Comparison of ENCODE assay signal across 8 cellular contexts in the genomic region with DNA sequence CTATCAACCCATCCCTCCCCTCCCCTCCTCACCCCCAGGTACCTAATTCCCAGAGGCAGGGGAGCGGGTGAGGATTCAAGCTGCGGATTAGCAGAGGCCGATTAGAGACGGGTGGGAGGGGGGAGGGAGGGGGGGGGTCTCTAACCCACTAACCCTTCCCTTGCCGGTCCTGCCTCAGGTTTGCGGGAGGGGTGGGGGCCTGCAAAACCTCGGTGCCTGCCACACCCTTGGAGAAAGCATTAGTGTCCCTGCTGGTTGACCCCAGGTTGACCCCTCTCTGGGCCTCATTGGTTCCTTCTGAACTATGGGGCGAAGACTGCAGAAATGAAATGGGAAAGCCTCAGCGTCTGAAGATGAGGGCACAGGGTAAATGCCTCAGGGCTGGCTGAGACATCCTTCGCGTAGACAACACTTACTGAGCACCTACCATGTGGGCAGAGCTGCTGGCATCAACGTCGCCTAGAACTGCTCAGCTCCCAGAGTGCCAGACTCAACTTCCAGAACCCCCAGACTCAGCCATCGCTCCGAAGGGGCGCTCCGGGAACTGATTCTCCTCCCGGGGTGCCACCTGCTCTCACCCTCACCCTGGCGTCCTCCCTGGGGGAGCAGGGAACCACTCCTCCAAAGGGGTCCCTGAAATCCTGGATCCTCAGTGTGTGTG. TPM values are rescaled to one million over a fixed set of nuclear protein-coding genes. Genes with fewer than 3 reads are reported as not detected.
A peak's percentile ranks its signal among the peaks of the same experiment; 100 is the strongest.
DNase-seq lines count a peak whose midpoint lies in the region; ATAC-seq and TF ChIP-seq lines count a peak whose summit lies in the region.

No MANE protein-coding gene starts in this region.

- no peaks in the 10 kb centered on the region for H3K36me3 ChIP-seq in lower lobe of right lung
- no peaks in the 10 kb centered on the region for H3K36me3 ChIP-seq in suprapubic skin
- H3K36me3 ChIP-seq in upper lobe of right lung = no peaks in the 10 kb centered on the region

- H3K9me3 ChIP-seq in lower lobe of right lung = no peaks in the 10 kb centered on the region
- H3K9me3 ChIP-seq in suprapubic skin = no peaks in the 10 kb centered on the region
- no peaks in the 10 kb centered on the region for H3K9me3 ChIP-seq in upper lobe of right lung

- no peaks in the 10 kb centered on the region for H3K9me3 Mint-ChIP-seq in activated CD4-positive, alpha-beta T cell treated with anti-CD3 and anti-CD28 coated beads, Interleukin-2, amount 10 ng/mL, durations not matched to agents 24 days and 14 days
- H3K9me3 Mint-ChIP-seq in activated T-helper 2 cell treated with anti-CD3 and anti-CD28 coated beads, Interferon-gamma antibody, Interleukin-2, Interleukin-4, amounts not matched to agents 10 μg/mL and 5 μg/mL and 100 μg/mL, durations not matched to agents 14 hours and 24 hours and 36 hours = no peaks in the 10 kb centered on the region

- TF ChIP-seq POLR2A in suprapubic skin (IDR thresholded peaks at IDR 0.05) = no peak

- peaks cover 24% of the 10 kb centered on the region for H3K4me1 Mint-ChIP-seq in activated CD4-positive, alpha-beta T cell treated with anti-CD3 and anti-CD28 coated beads, Interleukin-2, amount 10 ng/mL, durations not matched to agents 24 days and 14 days
- H3K4me1 Mint-ChIP-seq in activated T-helper 2 cell treated with anti-CD3 and anti-CD28 coated beads, Interferon-gamma antibody, Interleukin-2, Interleukin-4, amounts not matched to agents 10 μg/mL and 5 μg/mL and 100 μg/mL, durations not matched to agents 14 hours and 24 hours and 36 hours (ENCODE audit: low read depth) = peaks cover 20% of the 10 kb centered on the region

- TF ChIP-seq EP300 in suprapubic skin (IDR thresholded peaks at IDR 0.05) = no peak

- no peaks in the 10 kb centered on the region for H3K27me3 ChIP-seq in lower lobe of right lung (ENCODE audit: low read depth)
- H3K27me3 ChIP-seq in suprapubic skin = no peaks in the 10 kb centered on the region
- no peaks in the 10 kb centered on the region for H3K27me3 ChIP-seq in upper lobe of right lung

- H3K4me1 ChIP-seq in lower lobe of right lung = peaks cover 29% of the 10 kb centered on the region
- H3K4me1 ChIP-seq in suprapubic skin = peaks cover 37% of the 10 kb centered on the region
- H3K4me1 ChIP-seq in upper lobe of right lung = peaks cover 11% of the 10 kb centered on the region

- H3K27me3 Mint-ChIP-seq in activated CD4-positive, alpha-beta T cell treated with anti-CD3 and anti-CD28 coated beads, Interleukin-2, amount 10 ng/mL, durations not matched to agents 24 days and 14 days = peaks cover 36% of the 10 kb centered on the region
- peaks cover 32% of the 10 kb centered on the region for H3K27me3 Mint-ChIP-seq in activated T-helper 2 cell treated with anti-CD3 and anti-CD28 coated beads, Interferon-gamma antibody, Interleukin-2, Interleukin-4, amounts not matched to agents 10 μg/mL and 5 μg/mL and 100 μg/mL, durations not matched to agents 14 hours and 24 hours and 36 hours (ENCODE audit: low read depth)

- H3K27ac ChIP-seq in lower lobe of right lung (peak overlapping the region; percentile 72), suprapubic skin (peak overlapping the region; percentile 99), upper lobe of right lung (no peak overlapping the region)

- H3K27ac Mint-ChIP-seq in activated CD4-positive, alpha-beta T cell treated with anti-CD3 and anti-CD28 coated beads, Interleukin-2, amount 10 ng/mL, durations not matched to agents 24 days and 14 days = peak overlapping the region; percentile 71
- H3K27ac Mint-ChIP-seq in activated T-helper 2 cell treated with anti-CD3 and anti-CD28 coated beads, Interferon-gamma antibody, Interleukin-2, Interleukin-4, amounts not matched to agents 10 μg/mL and 5 μg/mL and 100 μg/mL, durations not matched to agents 14 hours and 24 hours and 36 hours = no peak overlapping the region

- intact Hi-C loops in activated CD4-positive, alpha-beta T cell treated with anti-CD3 and anti-CD28 coated beads, Interleukin-2, amount 10 ng/mL, durations not matched to agents 24 days and 14 days (cut with micrococcal nuclease) = no loop called here
- intact Hi-C loops in activated T-helper 2 cell treated with anti-CD3 and anti-CD28 coated beads, Interferon-gamma antibody, Interleukin-2, Interleukin-4, amounts not matched to agents 10 μg/mL and 5 μg/mL and 100 μg/mL, durations not matched to agents 14 hours and 24 hours and 36 hours (cut with micrococcal nuclease) = no loop called here
- intact Hi-C loops in lower lobe of right lung (cut with DNase I) = no loop called here
- intact Hi-C loops in upper lobe of right lung (cut with DNase I) = no loop called here

- peak overlapping the region; percentile 69 for H3K4me3 Mint-ChIP-seq in activated CD4-positive, alpha-beta T cell treated with anti-CD3 and anti-CD28 coated beads, Interleukin-2, amount 10 ng/mL, durations not matched to agents 24 days and 14 days
- H3K4me3 Mint-ChIP-seq in activated T-helper 2 cell treated with anti-CD3 and anti-CD28 coated beads, Interferon-gamma antibody, Interleukin-2, Interleukin-4, amounts not matched to agents 10 μg/mL and 5 μg/mL and 100 μg/mL, durations not matched to agents 14 hours and 24 hours and 36 hours (ENCODE audit: low read depth) = peak overlapping the region; percentile 65

- ATAC-seq in lower lobe of right lung = no peak
- no peak for ATAC-seq in upper lobe of right lung

- H3K4me3 ChIP-seq in lower lobe of right lung (peak overlapping the region; percentile 70), suprapubic skin (peak overlapping the region; percentile 84), upper lobe of right lung (no peak overlapping the region)

- DNase-seq in activated CD4-positive, alpha-beta T cell treated with anti-CD3 and anti-CD28 coated beads, Interleukin-2, amount 10 ng/mL, durations not matched to agents 24 days and 14 days = peak; percentile 61
- no peak for DNase-seq in activated CD4-positive, alpha-beta T cell treated with anti-CD3 and anti-CD28 coated beads for 48 hours
- DNase-seq in activated T-helper 2 cell treated with anti-CD3 and anti-CD28 coated beads, Interferon-gamma antibody, Interleukin-2, Interleukin-4, amounts not matched to agents 10 μg/mL and 5 μg/mL and 100 μg/mL, durations not matched to agents 14 hours and 24 hours and 36 hours (ENCODE audit: low spot score) = no peak
- no peak for DNase-seq in lower lobe of right lung
- DNase-seq in suprapubic skin (ENCODE audit: low spot score in 2 of 2) = no peak
- DNase-seq in upper lobe of right lung = no peak
- no peak for DNase-seq in central memory CD4-positive, alpha-beta T cell
- no peak for DNase-seq in SK-N-DZ (ENCODE audit: low spot score)

- TF ChIP-seq CTCF in lower lobe of right lung (IDR thresholded peaks at IDR 0.05) (no peak), suprapubic skin (IDR thresholded peaks at IDR 0.05) (no peak), upper lobe of right lung (IDR thresholded peaks at IDR 0.05) (no peak)

- no peaks in the 10 kb centered on the region for H3K36me3 Mint-ChIP-seq in activated CD4-positive, alpha-beta T cell treated with anti-CD3 and anti-CD28 coated beads, Interleukin-2, amount 10 ng/mL, durations not matched to agents 24 days and 14 days (ENCODE audit: low read depth)
- H3K36me3 Mint-ChIP-seq in activated T-helper 2 cell treated with anti-CD3 and anti-CD28 coated beads, Interferon-gamma antibody, Interleukin-2, Interleukin-4, amounts not matched to agents 10 μg/mL and 5 μg/mL and 100 μg/mL, durations not matched to agents 14 hours and 24 hours and 36 hours (ENCODE audit: low read depth) = peaks cover 2% of the 10 kb centered on the region

- WGBS in suprapubic skin = 20% methylated on average over 12 of the region's 19 CpGs

RNA-seq across cellular contexts. Expression of gene NFIC, which starts 8.5 kb away (rescaled TPM):
- 16.9 and 19.8 TPM in 2 replicates for total RNA-seq in activated CD4-positive, alpha-beta T cell treated with anti-CD3 and anti-CD28 coated beads, Interleukin-2, amount 10 ng/mL, durations not matched to agents 24 days and 14 days
- 16.5 and 17.3 TPM in 2 replicates for total RNA-seq in activated T-helper 2 cell treated with anti-CD3 and anti-CD28 coated beads, Interferon-gamma antibody, Interleukin-2, Interleukin-4, amounts not matched to agents 10 μg/mL and 5 μg/mL and 100 μg/mL, durations not matched to agents 14 hours and 24 hours and 36 hours
- 132 TPM for total RNA-seq in lower lobe of right lung
- 100 to 1,000 TPM; 135 to 234 (median 194) TPM for total RNA-seq in suprapubic skin
- 150 TPM for total RNA-seq in upper lobe of right lung
- polyA plus RNA-seq in SK-N-DZ (2014; cell fraction: cytosol; rRNA removed) = 3.0 and 3.3 TPM in 2 replicates
- polyA plus RNA-seq in SK-N-DZ (2014; cell fraction: nucleus; rRNA removed) = 1.5 and 2.7 TPM in 2 replicates
